ENCODE assay signal across 8 cellular contexts in genomic region chr5:73565969-73566547, GRCh38. TPM values are rescaled to one million over a fixed set of nuclear protein-coding genes. Genes with fewer than 3 reads are reported as not detected.
A peak's percentile ranks its signal among the peaks of the same experiment; 100 is the strongest.
DNase-seq lines count a peak whose midpoint lies in the region; ATAC-seq, FAIRE-seq and TF ChIP-seq lines count a peak whose summit lies in the region.

No MANE protein-coding gene starts in this region.

- no peaks in the 10 kb centered on the region for H3K27me3 ChIP-seq in CD8-positive, alpha-beta T cell (ENCODE audit: insufficient read depth, low read length)
- no peaks in the 10 kb centered on the region for H3K27me3 ChIP-seq in K562 (ENCODE audit: control insufficient read depth in 2 of 2, insufficient read depth in 2 of 2, low read length in 2 of 2)
- no peaks in the 10 kb centered on the region for H3K27me3 ChIP-seq in mucosa of rectum (ENCODE audit: control insufficient read depth in 2 of 2, insufficient read depth in 2 of 2, low read length in 2 of 2)

- H3K4me1 ChIP-seq in CD8-positive, alpha-beta T cell (ENCODE audit: insufficient read depth, low read length) = peaks cover 26% of the 10 kb centered on the region
- H3K4me1 ChIP-seq in K562 (replicated peaks in 1 of 2; ENCODE audit: control insufficient read depth in 2 of 2, insufficient read depth in 2 of 2, low read length in 2 of 2) = peaks cover 0 to 3% of the 10 kb centered on the region in 2 experiments; a peak in 2 of 5 replicates
- H3K4me1 ChIP-seq in mucosa of rectum (ENCODE audit: control insufficient read depth in 2 of 2, insufficient read depth in 2 of 2, low read length in 2 of 2) = peaks cover 20 to 21% of the 10 kb centered on the region in 2 donors

- 1% methylated on average over 8 of the region's 8 CpGs for WGBS in K562 (ENCODE audit: insufficient coverage, low coverage, missing lambda C conversion rate)

- H3K27me3 Mint-ChIP-seq in CD8-positive, alpha-beta T cell (ENCODE audit: low read depth) = no peaks in the 10 kb centered on the region

- H3K36me3 Mint-ChIP-seq in CD8-positive, alpha-beta T cell = peaks cover 53% of the 10 kb centered on the region

- no peak for TF ChIP-seq POLR2A in K562 (conservative IDR thresholded peaks at IDR 0.05)

- POLR2A ChIA-PET in CD8-positive, alpha-beta T cell (lab: Charles Lee) = interaction anchor here (1.1 to 1.2 kb wide), 3 partner anchors 13 to 126 kb away, joined by 3 to 4 read pairs (median 3); no protein-coding TSS in a partner anchor
- POLR2A ChIA-PET in K562 (lab: Yijun Ruan, JAX) = no interaction called here

- peak overlapping the region; percentile 95 for H3K27ac ChIP-seq in CD8-positive, alpha-beta T cell (ENCODE audit: low read depth, low read length)
- H3K27ac ChIP-seq in K562 (ENCODE audit: extremely low read depth, low read depth, low read length) = peak overlapping the region; percentile 78
- H3K27ac ChIP-seq in mucosa of rectum (ENCODE audit: low read depth in 2 of 2, low read length in 2 of 2) = peak overlapping the region; percentile 83 to 93

- TF ChIP-seq RAD21 in K562 (CRISPR knock-in tag; conservative IDR thresholded peaks at IDR 0.05 in 1 of 2, IDR thresholded peaks at IDR 0.05 in 1 of 2) = no peak

- DNase-seq in CD8-positive, alpha-beta T cell = no peak
- no peak for DNase-seq in K562 (ENCODE audit: extremely low read depth in 1 of 4, low spot score in 3 of 4)
- no peak for DNase-seq in NCI-H2107 (lab: John Stamatoyannopoulos, UW)
- DNase-seq in middle frontal gyrus (ENCODE audit: extremely low spot score, low spot score) = no peak

- peaks cover 52% of the 10 kb centered on the region for H3K4me1 Mint-ChIP-seq in CD8-positive, alpha-beta T cell (ENCODE audit: low read depth)

- in situ Hi-C loops in K562 (cut with MboI) = no loop called here

- no peak for ATAC-seq in CD8-positive, alpha-beta T cell
- ATAC-seq in HG03135 (IDR thresholded peaks at IDR 0.05; ENCODE audit: unreplicated experiment) (peak; percentile 34), K562 (peak; percentile 51), HG02885 (IDR thresholded peaks at IDR 0.05; ENCODE audit: poor library complexity, unreplicated experiment) (no peak), GM19351 (IDR thresholded peaks at IDR 0.05; ENCODE audit: unreplicated experiment) (no peak)

- H3K9me1 ChIP-seq in K562 (ENCODE audit: control insufficient read depth, insufficient read depth, low read length) = no peaks in the 10 kb centered on the region

- no peak for TF ChIP-seq CTCF in CD8-positive, alpha-beta T cell (IDR thresholded peaks at IDR 0.05)
- TF ChIP-seq CTCF in K562 (IDR thresholded peaks at IDR 0.05 in 2 of 3, conservative IDR thresholded peaks at IDR 0.05 in 1 of 3; ENCODE audit: insufficient read depth in 2 of 3, low read depth in 1 of 3, low read length in 3 of 3) = no peak

- BruUV-seq in K562 (replicated peaks; lab: Mats Ljungman, UMichigan) = TSS peak; percentile 76

- intact Hi-C loops in CD8-positive, alpha-beta T cell (cut with DNase I, micrococcal nuclease) = loop anchor here (1.0 to 10.0 kb wide), 13 partner anchors 67 to 1981 kb away; partner anchors contain the start of genes BTF3 (in 2 of the 2), HMGCR (in 2 of the 2), MRPS27 (in 2 of the 2) and PTCD2 (in 2 of the 2)
- intact Hi-C loops in K562 (cut with micrococcal nuclease) = loop anchor here (1.0 kb wide), 1 partner anchor 47 kb away; no protein-coding TSS in a partner anchor

- peak overlapping the region; percentile 98 for H2AFZ ChIP-seq in K562 (ENCODE audit: low read depth, low read length)

- peak overlapping the region; percentile 95 for H3K4me2 ChIP-seq in K562 (ENCODE audit: insufficient read depth, low read length)

- H3K4me3 Mint-ChIP-seq in CD8-positive, alpha-beta T cell = peak overlapping the region; percentile 100

- no peak for TF ChIP-seq EP300 in K562 (IDR thresholded peaks at IDR 0.05; ENCODE audit: low read length)

- CTCF ChIA-PET in CD8-positive, alpha-beta T cell (lab: Charles Lee) = interaction anchor here (1.2 to 1.6 kb wide), 3 partner anchors 10 to 29 kb away, joined by 5 read pairs; no protein-coding TSS in a partner anchor
- CTCF ChIA-PET in K562 (lab: Yijun Ruan, JAX; ENCODE audit: low intra/inter-chr PET ratio) = no interaction called here

- H3K36me3 ChIP-seq in CD8-positive, alpha-beta T cell (ENCODE audit: insufficient read depth, low read length) = peaks cover 13% of the 10 kb centered on the region
- H3K36me3 ChIP-seq in K562 (ENCODE audit: control insufficient read depth, insufficient read depth, low read length) (peaks cover 47% of the 10 kb centered on the region), mucosa of rectum (ENCODE audit: control insufficient read depth in 2 of 2, insufficient read depth in 2 of 2, low read length in 2 of 2) (peaks cover 10 to 15% of the 10 kb centered on the region in 2 donors)

- H3K9me3 Mint-ChIP-seq in CD8-positive, alpha-beta T cell = no peaks in the 10 kb centered on the region

- FAIRE-seq in K562 (lab: Jason Lieb, UNC) = peak; percentile 6

- H3K9me3 ChIP-seq in CD8-positive, alpha-beta T cell (ENCODE audit: low read length) = no peaks in the 10 kb centered on the region
- H3K9me3 ChIP-seq in K562 (replicated peaks; ENCODE audit: control insufficient read depth, insufficient read depth, low read depth, low read length) = no peaks in the 10 kb centered on the region
- no peaks in the 10 kb centered on the region for H3K9me3 ChIP-seq in mucosa of rectum (ENCODE audit: control insufficient read depth in 2 of 2, low read length in 2 of 2)

- H4K20me1 ChIP-seq in K562 (replicated peaks; ENCODE audit: control insufficient read depth, insufficient read depth, low read length) = no peaks in the 10 kb centered on the region

- peak overlapping the region; percentile 100 for H3K27ac Mint-ChIP-seq in CD8-positive, alpha-beta T cell

- peaks cover 71% of the 10 kb centered on the region for H3K79me2 ChIP-seq in K562 (ENCODE audit: control insufficient read depth, insufficient read depth, low read length)

- peak overlapping the region; percentile 90 to 96 for H3K9ac ChIP-seq in K562 (ENCODE audit: insufficient read depth in 1 of 2, low read depth in 2 of 2, low read length in 2 of 2)
- H3K9ac ChIP-seq in mucosa of rectum (ENCODE audit: low read depth in 1 of 2, low read length in 2 of 2) = peak overlapping the region; percentile 94 to 99

- H3K4me3 ChIP-seq in CD8-positive, alpha-beta T cell (ENCODE audit: low read depth, low read length) = peak overlapping the region; percentile 72
- H3K4me3 ChIP-seq in K562 = peak overlapping the region; percentile 90
- H3K4me3 ChIP-seq in mucosa of rectum (ENCODE audit: low read length in 2 of 2) = peak overlapping the region; percentile 91

RNA-seq across cellular contexts. Expression of gene UTP15, which starts 0.5 kb away (rescaled TPM):
- 10 to 100 TPM; 60.9 to 69.1 TPM for total RNA-seq in CD8-positive, alpha-beta T cell
- 61.0 and 102 TPM in 2 replicates for total RNA-seq in K562 (2011; cell fraction: chromatin; rRNA removed; ENCODE audit: low replicate concordance)
- total RNA-seq in K562 (2011; cell fraction: nucleolus; rRNA removed) = 38.4 and 42.2 TPM in 2 replicates
- 64.7 and 82.1 TPM in 2 replicates for total RNA-seq in K562 (2011; cell fraction: nucleoplasm; rRNA removed)
- total RNA-seq in K562 (2014; rRNA removed) = 28.1 and 31.2 TPM in 2 replicates
- 46.2 and 55.4 TPM in 2 replicates for total RNA-seq in K562 (2014; rRNA removed; fragmentation: Illumina TruSeq; extraction: Trizol)
- total RNA-seq in K562 (2015; rRNA removed; fragmentation: Illumina TruSeq; extraction: Trizol) = 38.3 and 46.7 TPM in 2 replicates
- total RNA-seq in K562 (2021) = 38.9 and 51.0 TPM in 2 replicates
- 24.0 and 33.8 TPM in 2 replicates for polyA plus RNA-seq in K562 (2011; rRNA removed)
- polyA plus RNA-seq in K562 (2011; cell fraction: cytosol; rRNA removed) = 9.8 and 15.8 TPM in 2 replicates
- 43.1 and 48.3 TPM in 2 replicates for polyA plus RNA-seq in K562 (2011; cell fraction: nucleus; rRNA removed)
- 6.7 and 24.7 TPM in 2 replicates for polyA plus RNA-seq in K562 (2012)
- polyA plus RNA-seq in K562 (2014; fragmentation: Illumina TruSeq; extraction: Trizol) = 29.8 and 37.0 TPM in 2 replicates
- polyA plus RNA-seq in K562 (2014; fragmentation: Nextera tagmentation; extraction: Ambion mirVana) = 10 to 100 TPM; 28.1 to 49.3 TPM
- 33.7 and 34.1 TPM in 2 replicates for polyA plus RNA-seq in K562 (2014; rRNA removed)
- polyA minus RNA-seq in K562 (2011; rRNA and poly(A)+ RNA removed) = 60.0 and 62.1 TPM in 2 replicates
- 15.7 and 19.6 TPM in 2 replicates for polyA minus RNA-seq in K562 (2011; cell fraction: cytosol; rRNA and poly(A)+ RNA removed)
- polyA minus RNA-seq in K562 (2011; cell fraction: nucleus; rRNA and poly(A)+ RNA removed) = 69.1 and 104 TPM in 2 replicates

RNA-seq across cellular contexts. Expression of gene ANKRA2, which starts 0.6 kb away (rescaled TPM):
- 10 to 100 TPM; 43.4 to 44.1 TPM for total RNA-seq in CD8-positive, alpha-beta T cell
- 24.0 and 49.2 TPM in 2 replicates for total RNA-seq in K562 (2011; cell fraction: chromatin; rRNA removed; ENCODE audit: low replicate concordance)
- 20.5 and 24.2 TPM in 2 replicates for total RNA-seq in K562 (2011; cell fraction: nucleolus; rRNA removed)
- total RNA-seq in K562 (2011; cell fraction: nucleoplasm; rRNA removed) = 19.1 and 29.8 TPM in 2 replicates
- total RNA-seq in K562 (2014; rRNA removed) (9.8 and 9.9 TPM in 2 replicates), K562 (2014; rRNA removed; fragmentation: Illumina TruSeq; extraction: Trizol) (15.8 and 20.2 TPM in 2 replicates), K562 (2015; rRNA removed; fragmentation: Illumina TruSeq; extraction: Trizol) (7.9 and 8.9 TPM in 2 replicates), K562 (2021) (8.5 and 13.5 TPM in 2 replicates)
- polyA plus RNA-seq in K562 (2011; rRNA removed) (24.6 and 28.7 TPM in 2 replicates), K562 (2014; fragmentation: Illumina TruSeq; extraction: Trizol) (10.5 and 11.7 TPM in 2 replicates), K562 (2014; fragmentation: Nextera tagmentation; extraction: Ambion mirVana) (10 to 100 TPM; 11.9 to 16.4 TPM), K562 (2014; rRNA removed) (12.3 and 12.8 TPM in 2 replicates)
- polyA plus RNA-seq in K562 (2011; cell fraction: cytosol; rRNA removed) = 6.1 and 8.0 TPM in 2 replicates
- 29.0 and 43.6 TPM in 2 replicates for polyA plus RNA-seq in K562 (2011; cell fraction: nucleus; rRNA removed)
- 7.4 and 11.8 TPM in 2 replicates for polyA plus RNA-seq in K562 (2012)
- polyA minus RNA-seq in K562 (2011; rRNA and poly(A)+ RNA removed) = 15.7 and 16.5 TPM in 2 replicates
- polyA minus RNA-seq in K562 (2011; cell fraction: cytosol; rRNA and poly(A)+ RNA removed) = 8.0 and 8.2 TPM in 2 replicates
- polyA minus RNA-seq in K562 (2011; cell fraction: nucleus; rRNA and poly(A)+ RNA removed) = 21.0 and 35.0 TPM in 2 replicates

RNA-seq across cellular contexts. Expression of gene ARHGEF28, which starts 59.9 kb away (rescaled TPM):
- not detected for total RNA-seq in CD8-positive, alpha-beta T cell
- total RNA-seq in K562 (2011; cell fraction: chromatin; rRNA removed; ENCODE audit: low replicate concordance) = 0.26 TPM in 1 of 2 replicates, not detected in the other
- 0.13 TPM in 1 of 2 replicates, not detected in the other for total RNA-seq in K562 (2011; cell fraction: nucleolus; rRNA removed)
- total RNA-seq in K562 (2011; cell fraction: nucleoplasm; rRNA removed) = not detected in 2 replicates
- total RNA-seq in K562 (2014; rRNA removed) (not detected in 2 replicates), K562 (2014; rRNA removed; fragmentation: Illumina TruSeq; extraction: Trizol) (not detected in 2 replicates), K562 (2015; rRNA removed; fragmentation: Illumina TruSeq; extraction: Trizol) (not detected in 2 replicates), K562 (2021) (0.07 and 0.27 TPM in 2 replicates)
- polyA plus RNA-seq in K562 (2011; rRNA removed) (not detected in 2 replicates), K562 (2014; fragmentation: Illumina TruSeq; extraction: Trizol) (not detected in 2 replicates), K562 (2014; fragmentation: Nextera tagmentation; extraction: Ambion mirVana) (not detected), K562 (2014; rRNA removed) (not detected in 2 replicates)
- polyA plus RNA-seq in K562 (2011; cell fraction: cytosol; rRNA removed) = 0.01 TPM in 1 of 2 replicates, not detected in the other
- 0.01 and 0.06 TPM in 2 replicates for polyA plus RNA-seq in K562 (2011; cell fraction: nucleus; rRNA removed)
- 0.03 TPM in 1 of 2 replicates, not detected in the other for polyA plus RNA-seq in K562 (2012)
- polyA minus RNA-seq in K562 (2011; rRNA and poly(A)+ RNA removed) = 0.21 TPM in 1 of 2 replicates, not detected in the other
- 1.0 TPM in 1 of 2 replicates, not detected in the other for polyA minus RNA-seq in K562 (2011; cell fraction: cytosol; rRNA and poly(A)+ RNA removed)
- polyA minus RNA-seq in K562 (2011; cell fraction: nucleus; rRNA and poly(A)+ RNA removed) = 0.11 TPM in 1 of 2 replicates, not detected in the other

Comparison
In these comparisons a context has a peak if more than half of its experiments do, and no peak if none do; other contexts are left out.
1. ATAC-seq: peak in HG03135 (single experiment) and K562 (single experiment); none in CD8-positive, alpha-beta T cell (single experiment), HG02885 (single experiment) and GM19351 (single experiment).
2. Peak in every context shown above with its lines, with median percentiles within 50 percentile points of each other: H3K27ac ChIP-seq and H3K4me3 ChIP-seq.